In the genomic region with DNA sequence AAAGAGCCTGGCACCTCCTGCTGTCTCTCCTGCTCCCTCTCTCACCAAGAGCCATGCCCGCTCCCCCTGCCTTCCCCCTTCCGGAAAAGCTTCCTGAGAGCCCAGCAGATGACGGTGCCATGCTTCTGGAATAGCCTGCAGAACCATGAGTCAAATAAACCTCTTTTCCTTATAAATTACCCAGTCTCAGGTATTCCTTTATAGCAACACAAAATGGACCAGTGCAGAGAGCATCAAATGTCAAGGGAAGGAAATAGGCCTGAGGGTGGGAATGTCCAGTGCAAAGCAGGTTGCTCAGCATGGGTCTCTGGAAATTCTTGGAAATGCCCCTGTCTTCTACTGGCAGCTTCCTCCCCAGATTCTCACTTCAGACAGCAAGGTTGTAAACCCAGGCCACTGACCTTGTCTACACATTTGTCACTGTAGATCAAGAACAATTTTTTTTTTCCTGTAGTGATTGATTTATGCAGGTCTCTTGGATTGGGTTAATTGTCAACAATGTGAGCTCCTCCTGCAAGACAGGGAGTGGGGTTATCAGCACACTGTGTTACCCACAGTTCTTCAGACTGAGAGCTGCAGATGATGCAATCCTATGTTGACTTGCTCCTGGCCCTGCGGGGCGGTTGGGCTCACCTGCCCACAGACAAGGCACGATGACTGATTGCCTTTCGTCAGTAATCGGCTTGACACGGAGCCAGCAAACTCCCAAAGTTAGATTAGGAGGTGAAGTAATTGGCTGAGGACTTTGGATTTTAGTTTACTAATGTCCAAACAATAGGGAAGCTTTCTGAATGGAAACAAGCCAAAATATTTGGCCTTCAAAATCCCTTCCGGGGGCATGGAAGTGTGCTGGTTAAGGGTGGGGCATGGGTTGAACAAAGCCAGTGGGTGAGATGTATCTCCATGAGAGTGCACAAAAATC, we compare ENCODE assay signal across 14 cellular contexts. TPM values are rescaled to one million over a fixed set of nuclear protein-coding genes. Genes with fewer than 3 reads are reported as not detected.
DNase-seq lines count a peak whose midpoint lies in the region; ATAC-seq and TF ChIP-seq lines count a peak whose summit lies in the region.
"Had no signal": no experiment of that assay in that cellular context is flagged by ENCODE, and none has a peak within 500 bp of the region (broad histone marks: within the 10 kb centered on the region; RNA-seq: fewer than 3 reads in every experiment).

No MANE protein-coding gene starts in this region.

- ATAC-seq in left cardiac atrium, result peak in 1 of 2 donors; percentile 97
- no peak for ATAC-seq in heart right ventricle
- ATAC-seq in upper lobe of right lung, result peak; percentile 86
- no peak for ATAC-seq in HG03196 (IDR thresholded peaks at IDR 0.05; ENCODE audit: unreplicated experiment)
- ATAC-seq in GM21723 (IDR thresholded peaks at IDR 0.05; ENCODE audit: unreplicated experiment), result no peak
- no peak for ATAC-seq in GM21786 (IDR thresholded peaks at IDR 0.05; ENCODE audit: unreplicated experiment)
- ATAC-seq: A549; activated naive CD8-positive, alpha-beta T cell treated with anti-CD3 and anti-CD28 coated beads, Interleukin-2, amount 50 U/mL, for 24 hours had no signal

- intact Hi-C loops in left cardiac atrium (cut with DNase I), result no loop called here
- intact Hi-C loops in heart right ventricle (cut with DNase I), result loop anchor here in 1 of 10 donors (10.0 kb wide), 1 partner anchor 63 kb away; no protein-coding TSS in a partner anchor
- intact Hi-C loops in upper lobe of right lung (cut with DNase I), result no loop called here

- peak overlapping the region; percentile 31 for H3K4me2 ChIP-seq in hepatocyte
- H3K4me2 ChIP-seq: A549 had no signal

- WGBS in heart right ventricle, 2 donors, result 49 to 61% methylated on average over 10 of the region's 10 CpGs
- 63% methylated on average over 10 of the region's 10 CpGs for WGBS in hepatocyte (ENCODE audit: low lambda C conversion rate, missing lambda C conversion rate)

- no peaks in the 10 kb centered on the region for H4K20me1 ChIP-seq in hepatocyte (ENCODE audit: insufficient read depth, poor library complexity, severe bottlenecking)

- H3K36me3 ChIP-seq in heart right ventricle (no peaks in the 10 kb centered on the region), hepatocyte (replicated peaks; ENCODE audit: insufficient read depth, low read depth) (no peaks in the 10 kb centered on the region), upper lobe of right lung (no peaks in the 10 kb centered on the region)
- H3K36me3 ChIP-seq: prostate gland had no signal

- H3K9me3 ChIP-seq in heart right ventricle (peaks cover 0 to 4% (median 0%) of the 10 kb centered on the region in 11 donors), hepatocyte (ENCODE audit: low read depth) (no peaks in the 10 kb centered on the region), upper lobe of right lung (no peaks in the 10 kb centered on the region)
- H3K9me3 ChIP-seq: A549, prostate gland had no signal

- no peak for TF ChIP-seq CTCF in heart right ventricle (IDR thresholded peaks at IDR 0.05)
- TF ChIP-seq CTCF in hepatocyte (IDR thresholded peaks at IDR 0.05; ENCODE audit: poor library complexity), result no peak
- TF ChIP-seq CTCF in upper lobe of right lung (IDR thresholded peaks at IDR 0.05), result no peak

- H3K79me2 ChIP-seq in hepatocyte, result no peaks in the 10 kb centered on the region

- no peak overlapping the region for H2AFZ ChIP-seq in hepatocyte

- H3K27me3 ChIP-seq in heart right ventricle (peaks cover 0 to 5% (median 0%) of the 10 kb centered on the region in 7 donors), hepatocyte (no peaks in the 10 kb centered on the region), upper lobe of right lung (no peaks in the 10 kb centered on the region)

- H3K9me2 ChIP-seq in hepatocyte (replicated peaks; ENCODE audit: insufficient read depth), result no peaks in the 10 kb centered on the region

- no peak overlapping the region for H3K27ac ChIP-seq in heart right ventricle
- peak overlapping the region; percentile 66 for H3K27ac ChIP-seq in hepatocyte
- H3K27ac ChIP-seq in upper lobe of right lung, result no peak overlapping the region
- H3K27ac ChIP-seq: A549, HL-60, prostate gland had no signal

- peaks cover 0 to 6% (median 0%) of the 10 kb centered on the region in 9 donors for H3K4me1 ChIP-seq in heart right ventricle
- no peaks in the 10 kb centered on the region for H3K4me1 ChIP-seq in hepatocyte (ENCODE audit: insufficient read depth)
- no peaks in the 10 kb centered on the region for H3K4me1 ChIP-seq in upper lobe of right lung
- H3K4me1 ChIP-seq: A549, prostate gland had no signal

- H3K4me3 ChIP-seq in heart right ventricle (no peak overlapping the region), hepatocyte (no peak overlapping the region), upper lobe of right lung (no peak overlapping the region)
- H3K4me3 ChIP-seq: A549, prostate gland had no signal

- DNase-seq in left cardiac atrium, result peak; percentile 29
- no peak for DNase-seq in heart right ventricle
- DNase-seq in NOMO-1 treated with DMSO at 0.1 percent for 48 hours (lab: John Stamatoyannopoulos, UW; ENCODE audit: unreplicated experiment), result peak; percentile 47
- DNase-seq in hepatocyte (ENCODE audit: low spot score), result peak; percentile 82
- peak; percentile 73 for DNase-seq in upper lobe of right lung
- DNase-seq: activated CD4-positive, CD25-positive, alpha-beta regulatory T cell; activated naive CD8-positive, alpha-beta T cell treated with anti-CD3 and anti-CD28 coated beads, Interleukin-2, amount 50 U/mL, for 24 hours had no signal

RNA-seq across cellular contexts. Expression of a gene that starts 5.4 kb away (rescaled TPM):
- total RNA-seq in left cardiac atrium (not detected), heart right ventricle (not detected), hepatocyte (0.23 TPM in 1 of 2 replicates, not detected in the other), upper lobe of right lung (not detected)
- polyA plus RNA-seq in heart right ventricle (not detected), hepatocyte (not detected in 2 replicates)
- total RNA-seq: ureter had no signal
- polyA plus RNA-seq: A549 had no signal

Comparison
In these comparisons a context has a peak if more than half of its experiments do, and no peak if none do; other contexts are left out.
1. DNase-seq: peak in left cardiac atrium (single experiment), NOMO-1 treated with DMSO at 0.1 percent for 48 hours (single experiment), hepatocyte (single experiment) and upper lobe of right lung (single experiment); none in heart right ventricle (0 of 2).